In the genomic region with DNA sequence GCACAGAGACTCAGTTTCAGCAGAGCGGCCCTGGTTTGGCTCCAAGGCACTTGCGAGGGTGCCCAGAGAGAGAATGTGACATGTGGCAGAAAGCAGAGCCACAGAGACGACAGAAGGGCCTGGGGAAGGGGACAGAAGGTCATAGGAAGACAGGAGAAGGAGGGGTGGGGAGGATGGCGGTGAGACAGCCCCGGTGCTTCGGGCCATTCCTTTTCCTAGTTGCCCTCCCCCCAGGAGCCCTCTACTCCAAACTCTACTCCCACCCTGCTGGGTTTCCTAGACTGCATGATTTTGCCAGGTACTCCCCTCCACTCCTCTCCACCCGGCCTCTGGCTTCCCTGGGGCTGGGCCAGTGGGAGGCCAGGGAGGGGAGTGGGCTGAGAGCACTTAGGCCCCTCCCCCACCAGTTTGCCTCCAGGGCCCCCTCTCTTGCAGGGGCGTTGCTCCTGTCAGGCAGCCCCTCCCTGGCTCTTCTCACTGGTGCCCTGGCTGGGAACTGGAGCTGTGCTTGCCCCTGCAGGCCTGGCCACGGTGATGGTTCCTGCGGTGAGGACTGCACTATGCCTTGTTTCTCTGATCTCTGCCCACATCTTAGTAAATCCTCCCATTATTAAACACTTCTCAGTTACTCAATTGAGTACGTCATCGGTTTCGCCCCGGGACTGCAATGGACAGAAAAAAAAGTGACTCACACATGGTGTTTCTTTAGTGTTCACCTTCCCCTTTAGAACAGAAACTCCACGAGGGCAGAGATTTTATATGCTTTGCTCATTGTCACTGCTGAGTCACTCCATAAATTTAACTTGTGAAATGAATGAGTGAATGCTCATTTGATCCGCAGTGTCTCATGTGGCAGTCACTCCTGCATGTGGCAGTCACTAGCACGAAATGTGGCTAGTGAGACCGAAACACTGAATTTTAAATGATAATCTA, we compare ENCODE assay signal across 8 cellular contexts. TPM values are rescaled to one million over a fixed set of nuclear protein-coding genes. Genes with fewer than 3 reads are reported as not detected.
A peak's percentile ranks its signal among the peaks of the same experiment; 100 is the strongest.
DNase-seq lines count a peak whose midpoint lies in the region; ATAC-seq and TF ChIP-seq lines count a peak whose summit lies in the region.

No MANE protein-coding gene starts in this region.

- CTCF ChIA-PET in activated B cell treated with CpG ODN at 0.5 μM for 24 hours (lab: Charles Lee), result no interaction called here

- no peak overlapping the region for H3K4me3 Mint-ChIP-seq in activated B cell treated with CpG ODN at 0.5 μM for 24 hours

- no peaks in the 10 kb centered on the region for H3K27me3 Mint-ChIP-seq in activated B cell treated with CpG ODN at 0.5 μM for 24 hours

- no peak for TF ChIP-seq EP300 in sigmoid colon (IDR thresholded peaks at IDR 0.05)

- peaks cover 0 to 8% of the 10 kb centered on the region in 2 donors for H3K36me3 Mint-ChIP-seq in activated naive CD4-positive, alpha-beta T cell treated with anti-CD3 and anti-CD28 coated beads, Interleukin-2, amount 50 U/mL, for 72 hours
- H3K36me3 Mint-ChIP-seq in activated B cell treated with CpG ODN at 0.5 μM for 24 hours (ENCODE audit: low read depth), result no peaks in the 10 kb centered on the region

- intact Hi-C loops in activated B cell treated with CpG ODN at 0.5 μM for 24 hours (cut with micrococcal nuclease), result loop anchor here (2.0 kb wide), 1 partner anchor 17 kb away; no protein-coding TSS in a partner anchor
- intact Hi-C loops in Right ventricle myocardium superior (cut with DNase I), result no loop called here
- intact Hi-C loops in sigmoid colon (cut with DNase I), result no loop called here

- POLR2A ChIA-PET in activated B cell treated with CpG ODN at 0.5 μM for 24 hours (lab: Charles Lee), result no interaction called here

- ATAC-seq in activated naive CD4-positive, alpha-beta T cell treated with anti-CD3 and anti-CD28 coated beads, Interleukin-2, amount 50 U/mL, for 72 hours, result peak; percentile 86 to 91
- ATAC-seq in activated B cell treated with CpG ODN at 0.5 μM for 24 hours (ENCODE audit: low read depth) (peak; percentile 31), Right ventricle myocardium superior (ENCODE audit: poor library complexity) (peak; percentile 39), GM21529 (IDR thresholded peaks at IDR 0.05; ENCODE audit: unreplicated experiment) (no peak)

- no peaks in the 10 kb centered on the region for H3K27me3 ChIP-seq in sigmoid colon

- H3K9me3 Mint-ChIP-seq in activated naive CD4-positive, alpha-beta T cell treated with anti-CD3 and anti-CD28 coated beads, Interleukin-2, amount 50 U/mL, for 72 hours, result peaks cover 0 to 6% of the 10 kb centered on the region in 2 donors
- H3K9me3 Mint-ChIP-seq in activated B cell treated with CpG ODN at 0.5 μM for 24 hours, result no peaks in the 10 kb centered on the region

- TF ChIP-seq POLR2A in sigmoid colon (IDR thresholded peaks at IDR 0.05), result no peak

- peaks cover 11% of the 10 kb centered on the region for H3K4me1 Mint-ChIP-seq in activated B cell treated with CpG ODN at 0.5 μM for 24 hours

- H3K36me3 ChIP-seq in sigmoid colon, result no peaks in the 10 kb centered on the region

- 69% methylated on average over 18 of the region's 18 CpGs for WGBS in sigmoid colon, 2 donors

- no peak for TF ChIP-seq CTCF in activated B cell treated with CpG ODN at 0.5 μM for 24 hours (IDR thresholded peaks at IDR 0.05)
- no peak for TF ChIP-seq CTCF in sigmoid colon (IDR thresholded peaks at IDR 0.05)

- DNase-seq in activated naive CD4-positive, alpha-beta T cell treated with anti-CD3 and anti-CD28 coated beads, Interleukin-2, amount 50 U/mL, for 72 hours (ENCODE audit: low spot score in 2 of 2), result peak; percentile 26 to 82
- no peak for DNase-seq in activated naive CD4-positive, alpha-beta T cell treated with anti-CD3 and anti-CD28 coated beads, Interleukin-2, amount 50 U/mL, for 16 hours
- DNase-seq in activated B cell treated with CpG ODN at 0.5 μM for 24 hours, result no peak
- peak; percentile 75 for DNase-seq in Right ventricle myocardium superior
- peak; percentile 85 for DNase-seq in sigmoid colon
- no peak for DNase-seq in NCI-H2196 (lab: John Stamatoyannopoulos, UW; ENCODE audit: unreplicated experiment)
- no peak for DNase-seq in NCI-H1105 (lab: John Stamatoyannopoulos, UW)

- no peaks in the 10 kb centered on the region for H3K9me3 ChIP-seq in sigmoid colon

- peak overlapping the region; percentile 69 to 83 (median 75) for H3K27ac ChIP-seq in sigmoid colon

- H3K4me1 ChIP-seq in sigmoid colon, result peaks cover 0 to 41% (median 26%) of the 10 kb centered on the region in 4 donors

- no peak overlapping the region for H3K4me3 ChIP-seq in sigmoid colon

- H3K27ac Mint-ChIP-seq in activated naive CD4-positive, alpha-beta T cell treated with anti-CD3 and anti-CD28 coated beads, Interleukin-2, amount 50 U/mL, for 72 hours, result peak overlapping the region; percentile 22 to 86
- no peak overlapping the region for H3K27ac Mint-ChIP-seq in activated B cell treated with CpG ODN at 0.5 μM for 24 hours

RNA-seq across cellular contexts. Expression of gene SP3, which starts 58.7 kb away (rescaled TPM):
- total RNA-seq in activated naive CD4-positive, alpha-beta T cell treated with anti-CD3 and anti-CD28 coated beads, Interleukin-2, amount 50 U/mL, for 72 hours, result 100 to 1,000 TPM in 1 of 2 donors, 10 to 100 TPM in 1; 79.1 to 161 TPM
- total RNA-seq in activated B cell treated with CpG ODN at 0.5 μM for 24 hours, result 124 and 139 TPM in 2 replicates
- 35.3 TPM for total RNA-seq in Right ventricle myocardium superior
- total RNA-seq in sigmoid colon, result 100 to 1,000 TPM in 3 of 4 donors, 10 to 100 TPM in 1; 67.9 to 120 (median 107) TPM
- 10 to 100 TPM; 24.6 to 32.4 (median 25.0) TPM for polyA plus RNA-seq in sigmoid colon

Comparison
In these comparisons a context has a peak if more than half of its experiments do, and no peak if none do; other contexts are left out.
1. DNase-seq: peak in activated naive CD4-positive, alpha-beta T cell treated with anti-CD3 and anti-CD28 coated beads, Interleukin-2, amount 50 U/mL, for 72 hours (2 of 2), Right ventricle myocardium superior (single experiment) and sigmoid colon (single experiment); none in activated naive CD4-positive, alpha-beta T cell treated with anti-CD3 and anti-CD28 coated beads, Interleukin-2, amount 50 U/mL, for 16 hours (single experiment), activated B cell treated with CpG ODN at 0.5 μM for 24 hours (single experiment), NCI-H2196 (single experiment) and NCI-H1105 (single experiment).